ENCODE assay signal across 1 cellular context in genomic region chr1:54861070-54861761, GRCh38.
TF ChIP-seq lines count a peak whose summit lies in the region.

No MANE protein-coding gene starts in this region.

TF ChIP-seq in HepG2, 621 proteins besides CTCF, POLR2A, EP300 and RAD21 (continued from another document and continues in another):
- TF ChIP-seq REST (IDR thresholded peaks at IDR 0.05; ENCODE audit: borderline replicate concordance in 1 of 2, low read depth in 1 of 2, low read length in 2 of 2): no peak
- TF ChIP-seq ZNF121 (CRISPR knock-in tag; IDR thresholded peaks at IDR 0.05): peak; percentile 53; the same call in 1 of the 2 replicates
- no peak for TF ChIP-seq PREB (CRISPR knock-in tag; IDR thresholded peaks at IDR 0.05)
- peak; percentile 73 for TF ChIP-seq ZNF280D (CRISPR knock-in tag; IDR thresholded peaks at IDR 0.05)
- peak; percentile 79; the same call in 1 of the 2 replicates for TF ChIP-seq ZNF747 (CRISPR knock-in tag; IDR thresholded peaks at IDR 0.05; ENCODE audit: borderline replicate concordance)
- TF ChIP-seq ZNF790 (CRISPR knock-in tag; IDR thresholded peaks at IDR 0.05; ENCODE audit: borderline replicate concordance): no peak
- TF ChIP-seq ATF5 (CRISPR knock-in tag; IDR thresholded peaks at IDR 0.05; ENCODE audit: low read depth): no peak
- peak; percentile 71; the same call in 1 of the 2 replicates for TF ChIP-seq HMG20B (CRISPR knock-in tag; conservative IDR thresholded peaks at IDR 0.05)
- peak; percentile 69; the same call in 1 of the 2 replicates for TF ChIP-seq HMG20A (CRISPR knock-in tag; IDR thresholded peaks at IDR 0.05; ENCODE audit: borderline replicate concordance)
- TF ChIP-seq KAT2B (IDR thresholded peaks at IDR 0.05; ENCODE audit: borderline replicate concordance, low read depth, low read length): no peak
- no peak for TF ChIP-seq ZFAT (CRISPR knock-in tag; conservative IDR thresholded peaks at IDR 0.05)
- no peak for TF ChIP-seq ADNP (CRISPR knock-in tag; IDR thresholded peaks at IDR 0.05)
- TF ChIP-seq NFE2 (CRISPR knock-in tag; IDR thresholded peaks at IDR 0.05): no peak
- TF ChIP-seq IKZF5 (CRISPR knock-in tag; IDR thresholded peaks at IDR 0.05): peak; percentile 82; the same call in 1 of the 2 replicates
- TF ChIP-seq CENPBD1 (CRISPR knock-in tag; IDR thresholded peaks at IDR 0.05; ENCODE audit: borderline replicate concordance, low read depth): no peak
- no peak for TF ChIP-seq ZBTB40 (IDR thresholded peaks at IDR 0.05)
- TF ChIP-seq ZBTB40 (CRISPR knock-in tag; IDR thresholded peaks at IDR 0.05): no peak; the same call in 1 of the 2 replicates
- peak; percentile 84 for TF ChIP-seq ARNTL (CRISPR knock-in tag; IDR thresholded peaks at IDR 0.05)
- TF ChIP-seq NFATC3 (CRISPR knock-in tag; IDR thresholded peaks at IDR 0.05): no peak
- no peak for TF ChIP-seq E2F2 (CRISPR knock-in tag; IDR thresholded peaks at IDR 0.05; ENCODE audit: borderline replicate concordance)
- peak; percentile 62; the same call in 1 of the 2 replicates for TF ChIP-seq BCL3 (CRISPR knock-in tag; IDR thresholded peaks at IDR 0.05)
- TF ChIP-seq MAFF (IDR thresholded peaks at IDR 0.05; ENCODE audit: low read depth, low read length): 0 out of 2 replicates have a peak, but pooled peaks have one; percentile 0
- peak; percentile 93 for TF ChIP-seq ZNF878 (CRISPR knock-in tag; IDR thresholded peaks at IDR 0.05)
- no peak for TF ChIP-seq ZNF234 (CRISPR knock-in tag; conservative IDR thresholded peaks at IDR 0.05)
- TF ChIP-seq ZNF746 (CRISPR knock-in tag; IDR thresholded peaks at IDR 0.05): peak; percentile 82
